ENCODE assay signal across 26 cellular contexts in genomic region chr2:10819714-10820314, GRCh38.
"Had no signal": no experiment of that assay in that cellular context is flagged by ENCODE, and none has a peak within 500 bp of the region (broad histone marks: within the 10 kb centered on the region; RNA-seq: fewer than 3 reads in every experiment).

No MANE protein-coding gene starts in this region.

- H3K4me1 ChIP-seq: colonic mucosa, esophagus muscularis mucosa, esophagus squamous epithelium, foreskin keratinocyte, gastrocnemius medialis, gastroesophageal sphincter had no signal

- H3K4me3 Mint-ChIP-seq: effector memory CD8-positive, alpha-beta T cell; endodermal cell had no signal

- H3K4me2 ChIP-seq: hepatocyte had no signal

- ATAC-seq: effector memory CD8-positive, alpha-beta T cell; esophagus mucosa; foreskin keratinocyte; gastrocnemius medialis; gastroesophageal sphincter had no signal

- H3K27ac ChIP-seq: colonic mucosa, coronary artery, dorsolateral prefrontal cortex, epithelial cell of prostate, esophagus muscularis mucosa, esophagus squamous epithelium, foreskin keratinocyte, gastrocnemius medialis, gastroesophageal sphincter, heart right ventricle, hepatocyte had no signal

- H2AFZ ChIP-seq: hepatocyte had no signal

- H3K9me3 Mint-ChIP-seq: effector memory CD8-positive, alpha-beta T cell; endodermal cell had no signal

- H3K9me3 ChIP-seq: colonic mucosa, esophagus muscularis mucosa, esophagus squamous epithelium, gastrocnemius medialis, gastroesophageal sphincter, heart left ventricle, heart right ventricle had no signal

- H3K27ac Mint-ChIP-seq: effector memory CD8-positive, alpha-beta T cell; endodermal cell had no signal

- DNase-seq: colonic mucosa; cortex of kidney; dorsolateral prefrontal cortex; effector CD4-positive, alpha-beta T cell; effector CD8-positive, alpha-beta T cell; effector memory CD4-positive, alpha-beta T cell; effector memory CD8-positive, alpha-beta T cell; endodermal cell; erythroblast; esophagus squamous epithelium; foreskin fibroblast; foreskin keratinocyte; foreskin melanocyte; gastrocnemius medialis; glutamatergic neuron had no signal

- H3K4me3 ChIP-seq: colonic mucosa, coronary artery, dorsolateral prefrontal cortex, esophagus muscularis mucosa, esophagus squamous epithelium, gastrocnemius medialis, gastroesophageal sphincter, heart left ventricle, heart right ventricle, hepatocyte had no signal

- H3K27me3 ChIP-seq: colonic mucosa, dorsolateral prefrontal cortex, heart left ventricle, hepatocyte had no signal

- H3K79me2 ChIP-seq: hepatocyte had no signal

- H3K36me3 ChIP-seq: colonic mucosa, esophagus muscularis mucosa, esophagus squamous epithelium, gastrocnemius medialis, gastroesophageal sphincter, heart left ventricle, heart right ventricle had no signal

- FAIRE-seq: colon, endometrium, frontal cortex had no signal
